Comparison of ENCODE assay signal across 12 cellular contexts in the genomic region with DNA sequence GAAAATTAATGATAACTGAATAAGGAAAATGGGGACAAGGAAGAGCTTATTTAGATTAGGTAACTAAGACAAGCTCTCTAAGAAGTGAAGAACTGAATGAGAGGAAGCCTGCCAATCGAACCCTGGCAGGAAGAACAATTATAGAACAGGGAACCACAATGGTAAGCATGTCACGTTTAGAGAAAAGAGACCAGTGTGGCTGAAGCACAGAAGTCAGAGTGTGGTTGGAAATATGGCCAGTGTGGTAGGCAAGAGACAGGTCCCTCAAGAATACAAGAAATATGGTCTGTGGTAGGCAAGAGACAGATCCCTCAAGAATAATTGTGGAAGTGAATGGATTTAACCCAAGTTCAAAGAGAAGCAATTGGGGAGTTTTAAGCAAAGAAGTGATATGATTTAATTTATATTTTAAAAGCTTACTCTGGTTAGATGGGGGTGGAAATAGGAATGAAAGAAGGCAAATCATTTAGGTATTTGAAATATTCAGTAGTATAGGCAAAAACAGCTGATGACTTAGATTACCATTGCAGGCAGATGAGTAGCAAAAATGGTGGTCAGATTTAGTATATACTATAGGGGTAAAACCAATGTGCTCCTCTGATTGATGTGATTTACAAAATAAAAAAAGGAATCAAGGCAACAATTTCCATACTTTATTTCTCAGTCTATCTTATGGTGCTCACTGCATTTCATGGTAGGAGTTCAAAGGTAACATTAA. TPM values are rescaled to one million over a fixed set of nuclear protein-coding genes. Genes with fewer than 3 reads are reported as not detected.
DNase-seq lines count a peak whose midpoint lies in the region; ATAC-seq and TF ChIP-seq lines count a peak whose summit lies in the region.
"Had no signal": no experiment of that assay in that cellular context is flagged by ENCODE, and none has a peak within 500 bp of the region (broad histone marks: within the 10 kb centered on the region; RNA-seq: fewer than 3 reads in every experiment).

No MANE protein-coding gene starts in this region.

- H3K36me3 Mint-ChIP-seq in immature natural killer cell, result peaks cover 7 to 36% (median 15%) of the 10 kb centered on the region in 3 donors

- CTCF ChIA-PET in GM10248 (lab: Yijun Ruan, JAX), result interaction anchor here (1.4 to 5.2 kb wide), 6 partner anchors 13 to 40 kb away, joined by 4 to 43 read pairs (median 4); no protein-coding TSS in a partner anchor

- peaks cover 27 to 39% of the 10 kb centered on the region in 2 donors for H3K4me1 Mint-ChIP-seq in immature natural killer cell

- H3K27ac Mint-ChIP-seq in immature natural killer cell, result peak overlapping the region in 5 of 6 donors; percentile 16 to 82 (median 36)

- POLR2A ChIA-PET in GM10248 (lab: Yijun Ruan, JAX), result no interaction called here

- peaks cover 7 to 13% (median 10%) of the 10 kb centered on the region in 3 donors for H3K27me3 Mint-ChIP-seq in immature natural killer cell (ENCODE audit: low read depth in 3 of 3)

- DNase-seq in immature natural killer cell, result no peak
- DNase-seq in dermis blood vessel endothelial cell, result no peak
- DNase-seq in central memory CD4-positive, alpha-beta T cell, result no peak
- no peak for DNase-seq in GM10248 (ENCODE audit: extremely low spot score)
- no peak for DNase-seq in medulla oblongata (ENCODE audit: extremely low spot score)
- DNase-seq: activated CD4-positive, alpha-beta T cell treated with anti-CD3 and anti-CD28 coated beads for 48 hours; effector memory CD4-positive, alpha-beta T cell had no signal

- peak overlapping the region; percentile 31 to 63 (median 48) for H3K4me3 Mint-ChIP-seq in immature natural killer cell

- ATAC-seq in GM18511 (IDR thresholded peaks at IDR 0.05; ENCODE audit: unreplicated experiment) (peak; percentile 84), GM21423 (IDR thresholded peaks at IDR 0.05; ENCODE audit: unreplicated experiment) (peak; percentile 86), HG03342 (IDR thresholded peaks at IDR 0.05; ENCODE audit: unreplicated experiment) (peak; percentile 74)

- H3K9me3 Mint-ChIP-seq in immature natural killer cell, result peaks cover 0 to 9% (median 4%) of the 10 kb centered on the region in 6 donors

- TF ChIP-seq CTCF in GM10248 (IDR thresholded peaks at IDR 0.05; ENCODE audit: control extremely low read depth, extremely low read depth, low read depth, missing control alignments), result no peak

RNA-seq across cellular contexts. Expression of gene ERMN, which starts 38.8 kb away (rescaled TPM):
- polyA plus RNA-seq in immature natural killer cell, result under 1 TPM in 2 of 3 donors, not detected in 1; 0.17 to 0.42 TPM
- not detected in 2 replicates for total RNA-seq in dermis blood vessel endothelial cell
- total RNA-seq: lung microvascular endothelial cell, NCI-H460 had no signal
